8 cellular contexts compared by ENCODE assay signal in genomic region chr3:45064512-45065372, GRCh38. TPM values are rescaled to one million over a fixed set of nuclear protein-coding genes. Genes with fewer than 3 reads are reported as not detected.
DNase-seq lines count a peak whose midpoint lies in the region; ATAC-seq and TF ChIP-seq lines count a peak whose summit lies in the region.

No MANE protein-coding gene starts in this region.

- peak overlapping the region in 6 of 11 experiments; percentile 17 to 86 (median 72); a peak in 11 of 22 replicates for H3K4me2 ChIP-seq in BLaER1 treated with 17β-estradiol and CSF1 and Interleukin-3, amounts not matched to agents 10 nM and 100 nM

- DNase-seq in astrocyte of the spinal cord (ENCODE audit: low read depth, low spot score) (peak; percentile 66), GM13976 (ENCODE audit: low spot score) (no peak), NCI-H1436 (lab: John Stamatoyannopoulos, UW) (no peak)
- DNase-seq in natural killer cell treated with Interleukin-12 subunit alpha and Interleukin-12 subunit beta and Interleukin-15 and Interleukin-18, amount 100 ng/mL, for 72 hours (ENCODE audit: low spot score) = peak; percentile 64

- H3K27me3 Mint-ChIP-seq in natural killer cell treated with Interleukin-12 subunit alpha and Interleukin-12 subunit beta and Interleukin-15 and Interleukin-18, amount 100 ng/mL, for 72 hours = peaks cover 0 to 6% of the 10 kb centered on the region in 2 donors

- peak overlapping the region in 3 of 10 experiments; percentile 3 to 28 (median 14); a peak in 2 of 20 replicates for H3K4me3 ChIP-seq in BLaER1 treated with 17β-estradiol and CSF1 and Interleukin-3, amounts not matched to agents 10 nM and 100 nM
- no peak overlapping the region for H3K4me3 ChIP-seq in astrocyte of the spinal cord (ENCODE audit: low read depth, low read length)

- H3K36me3 ChIP-seq in BLaER1 treated with 17β-estradiol and CSF1 and Interleukin-3, amounts not matched to agents 10 nM and 100 nM = no peaks in the 10 kb centered on the region

- H3K27me3 ChIP-seq in BLaER1 treated with 17β-estradiol and CSF1 and Interleukin-3, amounts not matched to agents 10 nM and 100 nM = no peaks in the 10 kb centered on the region

- no peak for TF ChIP-seq CTCF in astrocyte of the spinal cord (IDR thresholded peaks at IDR 0.05; ENCODE audit: low read depth, low read length)
- no peak for TF ChIP-seq CTCF in GM13976 (IDR thresholded peaks at IDR 0.05; ENCODE audit: borderline replicate concordance, control extremely low read depth, extremely low read depth, insufficient read depth, missing control alignments)

- H3K27ac ChIP-seq in BLaER1 treated with 17β-estradiol and CSF1 and Interleukin-3, amounts not matched to agents 10 nM and 100 nM = peak overlapping the region in 4 of 11 experiments; percentile 68 to 95 (median 92); a peak in 8 of 22 replicates

- H3K27ac Mint-ChIP-seq in natural killer cell treated with Interleukin-12 subunit alpha and Interleukin-12 subunit beta and Interleukin-15 and Interleukin-18, amount 100 ng/mL, for 72 hours = peak overlapping the region; percentile 49 to 79

- in situ Hi-C loops in astrocyte of the spinal cord (cut with HindIII; ENCODE audit: low sequenced_read_pairs) = no loop called here
- in situ Hi-C loops in GM13976 (cut with MboI; ENCODE audit: low sequenced_read_pairs, unreplicated experiment) = no loop called here

- H3K4me1 Mint-ChIP-seq in natural killer cell treated with Interleukin-12 subunit alpha and Interleukin-12 subunit beta and Interleukin-15 and Interleukin-18, amount 100 ng/mL, for 72 hours (ENCODE audit: low read depth in 2 of 2) = peaks cover 16 to 25% of the 10 kb centered on the region in 2 donors

- peak overlapping the region; percentile 63 for H3K4me3 Mint-ChIP-seq in natural killer cell treated with Interleukin-12 subunit alpha and Interleukin-12 subunit beta and Interleukin-15 and Interleukin-18, amount 100 ng/mL, for 72 hours

- H3K36me3 Mint-ChIP-seq in natural killer cell treated with Interleukin-12 subunit alpha and Interleukin-12 subunit beta and Interleukin-15 and Interleukin-18, amount 100 ng/mL, for 72 hours = no peaks in the 10 kb centered on the region

- no peaks in the 10 kb centered on the region for H3K9me3 Mint-ChIP-seq in natural killer cell treated with Interleukin-12 subunit alpha and Interleukin-12 subunit beta and Interleukin-15 and Interleukin-18, amount 100 ng/mL, for 72 hours

- peak; percentile 83 for ATAC-seq in SK-N-SH treated with all-trans-retinoic acid at 6 μM for 48 hours
- peak; percentile 71 to 82 for ATAC-seq in natural killer cell treated with Interleukin-12 subunit alpha and Interleukin-12 subunit beta and Interleukin-15 and Interleukin-18, amount 100 ng/mL, for 72 hours
- ATAC-seq in GM19452 (IDR thresholded peaks at IDR 0.05; ENCODE audit: unreplicated experiment) = no peak
- no peak for ATAC-seq in esophagus mucosa

- peaks cover 0 to 79% (median 10%) of the 10 kb centered on the region in 10 experiments; a peak in 10 of 20 replicates for H3K4me1 ChIP-seq in BLaER1 treated with 17β-estradiol and CSF1 and Interleukin-3, amounts not matched to agents 10 nM and 100 nM

- H3K9me3 ChIP-seq in BLaER1 treated with 17β-estradiol and CSF1 and Interleukin-3, amounts not matched to agents 10 nM and 100 nM (replicated peaks in 1 of 11) = no peaks in the 10 kb centered on the region

- no peaks in the 10 kb centered on the region for H4K20me1 ChIP-seq in BLaER1 treated with 17β-estradiol and CSF1 and Interleukin-3, amounts not matched to agents 10 nM and 100 nM

- H3K9ac ChIP-seq in BLaER1 treated with 17β-estradiol and CSF1 and Interleukin-3, amounts not matched to agents 10 nM and 100 nM = peak overlapping the region in 4 of 11 experiments; percentile 23 to 77 (median 68); a peak in 7 of 22 replicates

TF ChIP-seq in SK-N-SH treated with all-trans-retinoic acid at 6 μM for 48 hours, 23 proteins besides CTCF, POLR2A, EP300 and RAD21 (continues in another document):
- TF ChIP-seq ZC3H10 (CRISPR knock-in tag; IDR thresholded peaks at IDR 0.05) (peak; percentile 100), TSHZ2 (CRISPR knock-in tag; IDR thresholded peaks at IDR 0.05) (peak; percentile 96), CSDC2 (CRISPR knock-in tag; IDR thresholded peaks at IDR 0.05) (peak; percentile 100), ZNF8 (CRISPR knock-in tag; IDR thresholded peaks at IDR 0.05) (peak; percentile 96), ZNF70 (CRISPR knock-in tag; IDR thresholded peaks at IDR 0.05) (no peak), RARB (CRISPR knock-in tag; IDR thresholded peaks at IDR 0.05) (peak; percentile 99), TOX (CRISPR knock-in tag; IDR thresholded peaks at IDR 0.05; ENCODE audit: borderline replicate concordance) (peak; percentile 99), GLIS3 (CRISPR knock-in tag; IDR thresholded peaks at IDR 0.05) (peak; percentile 99), TCF4 (CRISPR knock-in tag; IDR thresholded peaks at IDR 0.05; ENCODE audit: borderline replicate concordance) (peak; percentile 90), ESRRG (CRISPR knock-in tag; IDR thresholded peaks at IDR 0.05) (no peak; the same call in 1 of the 2 replicates), ZFP3 (CRISPR knock-in tag; IDR thresholded peaks at IDR 0.05) (peak; percentile 99), ZNF565 (CRISPR knock-in tag; conservative IDR thresholded peaks at IDR 0.05; ENCODE audit: low read depth) (peak; percentile 97), PATZ1 (CRISPR knock-in tag; IDR thresholded peaks at IDR 0.05; ENCODE audit: borderline replicate concordance) (peak; percentile 100), ARNTL (CRISPR knock-in tag; IDR thresholded peaks at IDR 0.05; ENCODE audit: borderline replicate concordance, low read depth) (peak; percentile 76; the same call in 1 of the 2 replicates), POU6F1 (CRISPR knock-in tag; IDR thresholded peaks at IDR 0.05; ENCODE audit: borderline replicate concordance, low read depth) (peak; percentile 100), SNAI2 (CRISPR knock-in tag; IDR thresholded peaks at IDR 0.05) (peak; percentile 100), ZFP30 (CRISPR knock-in tag; IDR thresholded peaks at IDR 0.05) (peak; percentile 79), ISL1 (CRISPR knock-in tag; IDR thresholded peaks at IDR 0.05) (peak; percentile 98), PPARA (CRISPR knock-in tag; IDR thresholded peaks at IDR 0.05; ENCODE audit: borderline replicate concordance) (no peak), BACH2 (CRISPR knock-in tag; IDR thresholded peaks at IDR 0.05; ENCODE audit: borderline replicate concordance) (peak; percentile 96)

RNA-seq across cellular contexts. Expression of gene CLEC3B, which starts 38.6 kb away (rescaled TPM):
- not detected for total RNA-seq in natural killer cell treated with Interleukin-12 subunit alpha and Interleukin-12 subunit beta and Interleukin-15 and Interleukin-18, amount 100 ng/mL, for 72 hours
- 3.1 TPM for total RNA-seq in esophagus mucosa

Comparison
In these comparisons a context has a peak if more than half of its experiments do, and no peak if none do; other contexts are left out.
1. ATAC-seq: peak in SK-N-SH treated with all-trans-retinoic acid at 6 μM for 48 hours (single experiment) and natural killer cell treated with Interleukin-12 subunit alpha and Interleukin-12 subunit beta and Interleukin-15 and Interleukin-18, amount 100 ng/mL, for 72 hours (2 of 2); none in GM19452 (single experiment) and esophagus mucosa (single experiment).
2. DNase-seq: peak in astrocyte of the spinal cord (single experiment) and natural killer cell treated with Interleukin-12 subunit alpha and Interleukin-12 subunit beta and Interleukin-15 and Interleukin-18, amount 100 ng/mL, for 72 hours (single experiment); none in GM13976 (single experiment) and NCI-H1436 (single experiment).